In the genomic region with DNA sequence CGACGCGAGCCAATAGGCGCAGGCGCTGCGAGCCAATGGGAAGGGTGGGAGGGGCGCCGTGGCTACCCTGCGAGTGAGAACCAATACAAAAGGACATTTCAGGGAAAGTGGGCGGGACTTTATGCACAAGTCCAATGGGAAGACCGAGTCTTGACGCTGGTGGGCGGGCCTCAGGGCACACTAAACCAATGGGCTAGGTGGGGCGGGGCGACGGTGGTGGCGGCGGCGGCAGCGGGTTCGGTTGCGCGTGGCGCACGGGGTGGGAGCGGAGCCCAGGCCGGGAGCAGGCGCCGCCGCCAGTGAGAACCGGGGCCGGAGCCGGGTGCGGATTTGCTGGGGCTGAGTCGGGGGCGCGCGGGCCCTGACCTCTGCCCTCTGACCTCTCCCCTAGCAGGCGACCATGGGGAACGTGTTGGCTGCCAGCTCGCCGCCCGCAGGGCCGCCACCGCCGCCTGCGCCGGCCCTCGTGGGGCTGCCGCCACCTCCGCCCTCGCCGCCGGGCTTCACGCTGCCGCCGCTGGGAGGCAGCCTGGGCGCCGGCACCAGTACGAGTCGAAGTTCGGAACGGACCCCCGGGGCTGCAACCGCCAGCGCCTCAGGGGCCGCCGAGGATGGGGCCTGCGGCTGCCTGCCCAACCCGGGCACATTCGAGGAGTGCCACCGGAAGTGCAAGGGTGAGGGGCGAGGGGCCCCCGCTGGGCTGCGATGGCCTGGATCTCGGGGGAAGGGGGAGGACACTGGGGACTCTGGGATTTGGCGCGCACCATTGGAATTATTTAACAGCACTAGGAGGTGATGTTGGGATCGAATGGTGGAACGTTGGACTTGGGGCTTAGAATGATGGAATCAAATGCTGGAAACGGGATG, we compare ENCODE assay signal across 8 cellular contexts. TPM values are rescaled to one million over a fixed set of nuclear protein-coding genes. Genes with fewer than 3 reads are reported as not detected.
DNase-seq lines count a peak whose midpoint lies in the region; ATAC-seq, FAIRE-seq and TF ChIP-seq lines count a peak whose summit lies in the region.

A gene (plus strand): TSS at position 239 of the 867 bp plus-strand sequence. CDS start 162 bp downstream, at position 401.

- DNase-seq in GM18507 (ENCODE audit: extremely low spot score, insufficient read length, low read depth) (no peak), Panc1 (ENCODE audit: low read depth, low spot score) (no peak), amniotic stem cell (lab: John Stamatoyannopoulos, UW) (peak; percentile 100), spleen (peak; percentile 98)

- H3K9me3 ChIP-seq in Panc1 (ENCODE audit: control insufficient read depth, insufficient read depth, low read depth, low read length) (no peaks in the 10 kb centered on the region), spleen (no peaks in the 10 kb centered on the region)

- H3K27me3 ChIP-seq in ACC112 (ENCODE audit: insufficient read depth, low read length) (no peaks in the 10 kb centered on the region), Panc1 (ENCODE audit: control insufficient read depth, insufficient read depth, low read length) (no peaks in the 10 kb centered on the region), spleen (replicated peaks in 1 of 7) (no peaks in the 10 kb centered on the region)

- peak within 1 kb of the TSS; percentile 68 for H2AFZ ChIP-seq in ACC112 (ENCODE audit: low read length, unreplicated experiment)

- WGBS in spleen, 5 donors = 0 to 1% (median 0%) methylated on average over 30 to 81 of the region's 81 CpGs

- peak within 1 kb of the TSS; percentile 91 for H3K4me3 ChIP-seq in ACC112 (ENCODE audit: low read depth, low read length)
- peak within 1 kb of the TSS; percentile 88 to 95 for H3K4me3 ChIP-seq in Panc1 (ENCODE audit: low read depth in 2 of 2, low read length in 2 of 2)
- H3K4me3 ChIP-seq in iPS-11a (ENCODE audit: low read depth, low read length) = peak within 1 kb of the TSS; percentile 93
- H3K4me3 ChIP-seq in spleen = peak within 1 kb of the TSS; percentile 90 to 100 (median 94)

- CTCF ChIA-PET in Panc1 (lab: Charles Lee) = no interaction called here

- no peak for TF ChIP-seq POLR2A in spleen (IDR thresholded peaks at IDR 0.05)

- H3K27ac ChIP-seq in ACC112 (ENCODE audit: low read depth, low read length) (peak within 1 kb of the TSS; percentile 88), Panc1 (ENCODE audit: low read length) (peak within 1 kb of the TSS; percentile 94), spleen (peak within 1 kb of the TSS; percentile 76 to 98 (median 96))

- H3K79me2 ChIP-seq in ACC112 (ENCODE audit: control insufficient read depth, insufficient read depth, low read length, unreplicated experiment) = peaks cover 24% of the 10 kb centered on the region

- intact Hi-C loops in Panc1 (cut with micrococcal nuclease; ENCODE audit: unreplicated experiment) (no loop called here), spleen (cut with DNase I; ENCODE audit: low total_unique reads) (loop anchor here (10.0 kb wide), 1 partner anchor 154 kb away; no protein-coding TSS in a partner anchor)

- H3K36me3 ChIP-seq in ACC112 (ENCODE audit: insufficient read depth, low read length) = 0 out of 2 replicates have a peak, but pooled peaks cover 3% of the 10 kb centered on the region
- peaks cover 23% of the 10 kb centered on the region for H3K36me3 ChIP-seq in Panc1 (ENCODE audit: control insufficient read depth, insufficient read depth, low read length)
- peaks cover 0 to 71% (median 49%) of the 10 kb centered on the region in 6 donors for H3K36me3 ChIP-seq in spleen

- no TSS peak for BruUV-seq in Panc1 (replicated peaks; lab: Mats Ljungman, UMichigan)

- POLR2A ChIA-PET in Panc1 (lab: Charles Lee) = no interaction called here

- peak; percentile 100 for FAIRE-seq in GM18507 (lab: Jason Lieb, UNC)

- peak; percentile 59 for ATAC-seq in HG03460 (IDR thresholded peaks at IDR 0.05; ENCODE audit: unreplicated experiment)
- ATAC-seq in Panc1 = no peak
- no peak for ATAC-seq in GM18519 (IDR thresholded peaks at IDR 0.05; ENCODE audit: low FRiP score, unreplicated experiment)

- peaks cover 6% of the 10 kb centered on the region for H3K4me1 ChIP-seq in ACC112 (ENCODE audit: control insufficient read depth, insufficient read depth, low read length, unreplicated experiment)
- peaks cover 7% of the 10 kb centered on the region; the same call in 1 of the 2 replicates for H3K4me1 ChIP-seq in Panc1 (ENCODE audit: control insufficient read depth, insufficient read depth, low read length)
- peaks cover 20 to 35% (median 25%) of the 10 kb centered on the region in 6 donors for H3K4me1 ChIP-seq in spleen

- TF ChIP-seq CTCF in Panc1 (IDR thresholded peaks at IDR 0.05) (no peak), spleen (IDR thresholded peaks at IDR 0.05 in 8 of 11, conservative IDR thresholded peaks at IDR 0.05 in 3 of 11) (peak in 2 of 11 experiments; percentile 22 to 28)

- in situ Hi-C loops in Panc1 (cut with HindIII; ENCODE audit: low pct_unique_long_range_greater_than_20kb, low sequenced_read_pairs) = no loop called here

RNA-seq across cellular contexts. Expression of the gene that starts here (rescaled TPM):
- total RNA-seq in Panc1 (2021; ENCODE audit: unreplicated experiment) (147 TPM), spleen (10 to 100 TPM; 25.8 to 49.0 (median 33.0) TPM)
- polyA plus RNA-seq in Panc1 (2012; ENCODE audit: insufficient read length) = 136 TPM
- 10 to 100 TPM; 19.3 to 33.9 (median 30.4) TPM for polyA plus RNA-seq in spleen

Comparison
In these comparisons a context has a peak if more than half of its experiments do, and no peak if none do; other contexts are left out.
1. DNase-seq: peak in amniotic stem cell (single experiment) and spleen (single experiment); none in GM18507 (single experiment) and Panc1 (single experiment).
2. Peak in every context shown above with its lines, with median percentiles within 50 percentile points of each other: H3K27ac ChIP-seq and H3K4me3 ChIP-seq.